ENCODE assay signal across 22 cellular contexts in the genomic region with DNA sequence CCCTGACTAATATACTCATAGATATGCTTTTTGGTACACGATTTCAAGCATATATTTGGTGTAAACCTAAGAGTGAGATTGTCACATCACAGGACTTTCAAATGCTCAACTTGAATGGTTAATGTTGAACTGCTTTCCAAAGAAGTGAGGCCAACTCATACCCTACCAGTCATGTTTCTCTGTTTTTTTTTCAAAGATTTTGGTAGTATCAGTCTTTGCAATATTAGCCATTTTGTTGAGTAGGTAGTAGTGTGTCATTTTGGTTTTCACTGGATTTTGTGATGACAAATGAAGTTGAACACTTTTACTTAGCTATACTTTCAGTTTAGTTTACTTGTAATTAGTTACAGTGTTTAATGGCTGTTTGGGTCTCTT. TPM values are rescaled to one million over a fixed set of nuclear protein-coding genes. Genes with fewer than 3 reads are reported as not detected.
DNase-seq lines count a peak whose midpoint lies in the region; ATAC-seq, FAIRE-seq and TF ChIP-seq lines count a peak whose summit lies in the region.
"Had no signal": no experiment of that assay in that cellular context is flagged by ENCODE, and none has a peak within 500 bp of the region (broad histone marks: within the 10 kb centered on the region; RNA-seq: fewer than 3 reads in every experiment).

No MANE protein-coding gene starts in this region.

- peaks cover 24% of the 10 kb centered on the region for H3K4me1 Mint-ChIP-seq in activated T-cell treated with anti-CD3 and anti-CD28 coated beads, Interleukin-2, amount 50 U/mL, for 24 hours (ENCODE audit: low read depth)
- no peaks in the 10 kb centered on the region for H3K4me1 Mint-ChIP-seq in activated T-helper 17 cell treated with anti-CD3 and anti-CD28 coated beads, Interleukin-2, amount 50 U/mL, for 72 hours

- DNase-seq in activated T-cell treated with anti-CD3 and anti-CD28 coated beads, Interleukin-2, amount 50 U/mL, for 24 hours = no peak
- no peak for DNase-seq in activated T-cell treated with anti-CD3 and anti-CD28 coated beads, Interleukin-2, amount 50 U/mL, for 48 hours
- DNase-seq in foreskin keratinocyte (no peak), superior temporal gyrus (ENCODE audit: extremely low spot score) (peak; percentile 10), frontal cortex (ENCODE audit: low spot score in 2 of 2) (no peak)
- DNase-seq: Caco-2; CD4-positive, CD25-positive, alpha-beta regulatory T cell; DMS153; DMS79; GDM1; GM23248; IMR-90 had no signal

- H3K36me3 Mint-ChIP-seq in activated T-cell treated with anti-CD3 and anti-CD28 coated beads, Interleukin-2, amount 50 U/mL, for 24 hours (ENCODE audit: low read depth) = no peaks in the 10 kb centered on the region
- no peaks in the 10 kb centered on the region for H3K36me3 Mint-ChIP-seq in activated T-helper 17 cell treated with anti-CD3 and anti-CD28 coated beads, Interleukin-2, amount 50 U/mL, for 72 hours (ENCODE audit: low read depth)
- H3K36me3 Mint-ChIP-seq: CD4-positive, CD25-positive, alpha-beta regulatory T cell had no signal

- peak; percentile 44 for ATAC-seq in activated T-helper 17 cell treated with anti-CD3 and anti-CD28 coated beads, Interleukin-2, amount 50 U/mL, for 72 hours (replicated peaks)
- ATAC-seq in foreskin keratinocyte (no peak), HG02938 (IDR thresholded peaks at IDR 0.05; ENCODE audit: unreplicated experiment) (no peak)

- no peak overlapping the region for H3K4me3 Mint-ChIP-seq in activated T-cell treated with anti-CD3 and anti-CD28 coated beads, Interleukin-2, amount 50 U/mL, for 24 hours
- no peak overlapping the region for H3K4me3 Mint-ChIP-seq in activated T-helper 17 cell treated with anti-CD3 and anti-CD28 coated beads, Interleukin-2, amount 50 U/mL, for 72 hours
- H3K4me3 Mint-ChIP-seq: B cell; CD4-positive, CD25-positive, alpha-beta regulatory T cell had no signal

- peak overlapping the region; percentile 39 for H3K27ac Mint-ChIP-seq in activated T-cell treated with anti-CD3 and anti-CD28 coated beads, Interleukin-2, amount 50 U/mL, for 24 hours
- H3K27ac Mint-ChIP-seq in activated T-helper 17 cell treated with anti-CD3 and anti-CD28 coated beads, Interleukin-2, amount 50 U/mL, for 72 hours = no peak overlapping the region
- H3K27ac Mint-ChIP-seq: CD4-positive, CD25-positive, alpha-beta regulatory T cell had no signal

- peaks cover 8% of the 10 kb centered on the region for H3K4me1 ChIP-seq in foreskin keratinocyte
- H3K4me1 ChIP-seq: Caco-2, HAP-1 had no signal

- no peaks in the 10 kb centered on the region for H3K27me3 ChIP-seq in foreskin keratinocyte
- H3K27me3 ChIP-seq: BLaER1 treated with 17β-estradiol and CSF1 and Interleukin-3, amounts not matched to agents 10 nM and 100 nM had no signal

- H3K9me3 Mint-ChIP-seq in activated T-cell treated with anti-CD3 and anti-CD28 coated beads, Interleukin-2, amount 50 U/mL, for 24 hours = no peaks in the 10 kb centered on the region
- H3K9me3 Mint-ChIP-seq in activated T-helper 17 cell treated with anti-CD3 and anti-CD28 coated beads, Interleukin-2, amount 50 U/mL, for 72 hours = no peaks in the 10 kb centered on the region

- H3K27ac ChIP-seq in foreskin keratinocyte = peak overlapping the region; percentile 30
- H3K27ac ChIP-seq: GM23248 had no signal

- no peak for TF ChIP-seq CTCF in foreskin keratinocyte (conservative IDR thresholded peaks at IDR 0.05)

- no peak for FAIRE-seq in frontal cortex (lab: Jason Lieb, UNC)
- FAIRE-seq: GM12892, GM18507, HTR-8/SVneo had no signal

- H3K27me3 Mint-ChIP-seq in activated T-cell treated with anti-CD3 and anti-CD28 coated beads, Interleukin-2, amount 50 U/mL, for 24 hours = no peaks in the 10 kb centered on the region
- H3K27me3 Mint-ChIP-seq in activated T-helper 17 cell treated with anti-CD3 and anti-CD28 coated beads, Interleukin-2, amount 50 U/mL, for 72 hours = no peaks in the 10 kb centered on the region
- H3K27me3 Mint-ChIP-seq: B cell had no signal

RNA-seq across cellular contexts. Expression of gene HS3ST1, which starts 12.5 kb away (rescaled TPM):
- under 1 TPM; 0.05 to 0.19 TPM for total RNA-seq in activated T-helper 17 cell treated with anti-CD3 and anti-CD28 coated beads, Interleukin-2, amount 50 U/mL, for 72 hours
- total RNA-seq in foreskin keratinocyte = 7.1 and 8.5 TPM in 2 replicates
- 5.1 and 5.8 TPM in 2 replicates for polyA plus RNA-seq in foreskin keratinocyte
- 6.9 TPM for total RNA-seq in frontal cortex
- total RNA-seq: A172; CD4-positive, CD25-positive, alpha-beta regulatory T cell; Daoy; GM23248; IMR-90 had no signal
- polyA plus RNA-seq: GM23248 had no signal
